ENCODE assay signal across 18 cellular contexts in genomic region chr6:88586371-88587157, GRCh38.
DNase-seq lines count a peak whose midpoint lies in the region; ATAC-seq, FAIRE-seq and TF ChIP-seq lines count a peak whose summit lies in the region.
"Had no signal": no experiment of that assay in that cellular context is flagged by ENCODE, and none has a peak within 500 bp of the region (broad histone marks: within the 10 kb centered on the region; RNA-seq: fewer than 3 reads in every experiment).

No MANE protein-coding gene starts in this region.

- no peak overlapping the region for H3K4me2 ChIP-seq in PC-3 (ENCODE audit: low read length)

- TF ChIP-seq CTCF in PC-3 (conservative IDR thresholded peaks at IDR 0.05; ENCODE audit: low read depth, low read length): no peak
- TF ChIP-seq CTCF in epithelial cell of proximal tubule (conservative IDR thresholded peaks at IDR 0.05; ENCODE audit: low read depth, low read length): no peak
- no peak for TF ChIP-seq CTCF in A673 (conservative IDR thresholded peaks at IDR 0.05; ENCODE audit: low read depth, low read length)

- no peak for TF ChIP-seq POLR2A in H54 (IDR thresholded peaks at IDR 0.05; ENCODE audit: low read depth, low read length)

- FAIRE-seq in H54 (lab: Jason Lieb, UNC): no peak
- FAIRE-seq: G401.6 had no signal

- H2AFZ ChIP-seq in PC-3 (ENCODE audit: low read length): no peak overlapping the region

- POLR2A ChIA-PET in PC-3 (lab: Charles Lee; ENCODE audit: unreplicated experiment): no interaction called here
- POLR2A ChIA-PET in A673 (lab: Charles Lee; ENCODE audit: low non-redundant PET): no interaction called here

- DNase-seq in Daoy (ENCODE audit: low read depth): peak; percentile 5
- DNase-seq in PC-3: peak; percentile 1
- DNase-seq in epithelial cell of proximal tubule (ENCODE audit: low read depth): no peak
- peak; percentile 24 for DNase-seq in renal cortical epithelial cell (ENCODE audit: low read depth)
- DNase-seq in H54 (ENCODE audit: insufficient read length, low spot score): no peak
- no peak for DNase-seq in A673 (ENCODE audit: low spot score)
- DNase-seq: activated CD4-positive, CD25-positive, alpha-beta regulatory T cell; activated CD8-positive, alpha-beta memory T cell treated with anti-CD3 and anti-CD28 coated beads, Interleukin-2, amount 50 U/mL, for 48 hours; foreskin melanocyte; GOT3; islet precursor cell; retina; stimulated activated CD4-positive, alpha-beta T cell treated with anti-CD3 and anti-CD28 coated beads, Interleukin-4, amount 100 ng/mL, for 1 hour had no signal

- no peak overlapping the region for H3K9ac ChIP-seq in PC-3 (ENCODE audit: low read length)

- ATAC-seq in PC-3: peak; percentile 42; the same call in 1 of the 2 replicates
- ATAC-seq in GM21367 (IDR thresholded peaks at IDR 0.05; ENCODE audit: unreplicated experiment): no peak
- no peak for ATAC-seq in GM18858 (IDR thresholded peaks at IDR 0.05; ENCODE audit: unreplicated experiment)
- ATAC-seq: stimulated activated memory B cell treated with anti-CD40 and anti-IgM and Interleukin-4, amounts not matched to agents 10 μg/mL and 1 μg/mL and 100 μg/mL, for 72 hours had no signal

- no peaks in the 10 kb centered on the region for H3K4me1 ChIP-seq in PC-3 (ENCODE audit: insufficient read depth, low read length)
- no peaks in the 10 kb centered on the region for H3K4me1 ChIP-seq in A673 (ENCODE audit: insufficient read depth, low read length, poor library complexity, severe bottlenecking)

- no peaks in the 10 kb centered on the region for H4K20me1 ChIP-seq in PC-3 (ENCODE audit: low read length)

- CTCF ChIA-PET in PC-3 (lab: Charles Lee): no interaction called here
- CTCF ChIA-PET in A673 (lab: Charles Lee): no interaction called here

- H3K9me2 ChIP-seq in PC-3 (replicated peaks; ENCODE audit: low read length): no peaks in the 10 kb centered on the region

- H3K27ac ChIP-seq in PC-3 (ENCODE audit: low read length): no peak overlapping the region
- H3K27ac ChIP-seq in A673 (ENCODE audit: low read depth, low read length, poor library complexity, severe bottlenecking): no peak overlapping the region
- H3K27ac ChIP-seq: C4-2B had no signal

- H3K9me3 ChIP-seq in PC-3 (ENCODE audit: low read length) (no peaks in the 10 kb centered on the region), A673 (ENCODE audit: low read depth, low read length, poor library complexity, severe bottlenecking) (no peaks in the 10 kb centered on the region)

- H3F3A ChIP-seq in PC-3 (ENCODE audit: low read length, unreplicated experiment): no peaks in the 10 kb centered on the region

- intact Hi-C loops in PC-3 (cut with micrococcal nuclease) (no loop called here), A673 (cut with micrococcal nuclease; ENCODE audit: unreplicated experiment) (no loop called here)

- H3K4me3 ChIP-seq in PC-3 (ENCODE audit: low read length): no peak overlapping the region
- H3K4me3 ChIP-seq in epithelial cell of proximal tubule (ENCODE audit: low read depth, low read length): peak overlapping the region; percentile 6
- H3K4me3 ChIP-seq in A673 (ENCODE audit: low read depth, low read length, poor library complexity, severe bottlenecking): no peak overlapping the region

- BruUV-seq in PC-3 (replicated peaks; lab: Mats Ljungman, UMichigan) (no TSS peak), A673 (replicated peaks; lab: Mats Ljungman, UMichigan) (no TSS peak)

- no peaks in the 10 kb centered on the region for H3K79me2 ChIP-seq in PC-3 (ENCODE audit: low read length)

- peaks cover 30% of the 10 kb centered on the region for H3K27me3 ChIP-seq in PC-3 (ENCODE audit: low read length)
- H3K27me3 ChIP-seq in A673 (replicated peaks; ENCODE audit: insufficient read depth, low read depth, low read length, poor library complexity): peaks cover 21% of the 10 kb centered on the region

- H3K36me3 ChIP-seq in PC-3 (ENCODE audit: low read depth, low read length): no peaks in the 10 kb centered on the region
- no peaks in the 10 kb centered on the region for H3K36me3 ChIP-seq in A673 (ENCODE audit: insufficient read depth, low read length, poor library complexity, severe bottlenecking)

Comparison
In these comparisons a context has a peak if more than half of its experiments do, and no peak if none do; other contexts are left out.
1. DNase-seq: peak in Daoy (single experiment), PC-3 (single experiment) and renal cortical epithelial cell (single experiment); none in epithelial cell of proximal tubule (single experiment), H54 (single experiment) and A673 (single experiment).